Comparison of ENCODE assay signal across 11 cellular contexts in genomic region chr2:217909156-217909820, GRCh38.
DNase-seq lines count a peak whose midpoint lies in the region; ATAC-seq and TF ChIP-seq lines count a peak whose summit lies in the region.
"Had no signal": no experiment of that assay in that cellular context is flagged by ENCODE, and none has a peak within 500 bp of the region (broad histone marks: within the 10 kb centered on the region; RNA-seq: fewer than 3 reads in every experiment).

No MANE protein-coding gene starts in this region.

- peak overlapping the region; percentile 68 to 99 for H3K27ac ChIP-seq in liver (ENCODE audit: low read depth in 1 of 2, low read length in 2 of 2)
- peak overlapping the region; percentile 88 for H3K27ac ChIP-seq in suprapubic skin

- TF ChIP-seq POLR2A in suprapubic skin (IDR thresholded peaks at IDR 0.05), result no peak

- no peaks in the 10 kb centered on the region for H3K9me3 ChIP-seq in liver (ENCODE audit: control insufficient read depth in 4 of 4, low read length in 3 of 4)
- no peaks in the 10 kb centered on the region for H3K9me3 ChIP-seq in suprapubic skin
- no peaks in the 10 kb centered on the region for H3K9me3 ChIP-seq in Caco-2

- TF ChIP-seq EP300 in suprapubic skin (IDR thresholded peaks at IDR 0.05), result no peak

- no peak overlapping the region for H3K4me3 Mint-ChIP-seq in HFFc6
- no peak overlapping the region for H3K4me3 Mint-ChIP-seq in chondrocyte (ENCODE audit: unreplicated experiment)
- no peak overlapping the region for H3K4me3 Mint-ChIP-seq in Caco-2 (ENCODE audit: unreplicated experiment)
- no peak overlapping the region for H3K4me3 Mint-ChIP-seq in activated naive CD4-positive, alpha-beta T cell treated with anti-CD3 and anti-CD28 coated beads for 36 hours
- H3K4me3 Mint-ChIP-seq: T-helper 1 cell treated with Interleukin-12 subunit alpha and Interleukin-12 subunit beta and Interleukin-4 antibody, amounts not matched to agents 30 μg/mL and 1 μg/mL, for 36 hours had no signal

- DNase-seq in HFFc6, result no peak
- peak; percentile 47 for DNase-seq in chondrocyte (ENCODE audit: low spot score)
- DNase-seq in suprapubic skin (ENCODE audit: low spot score in 2 of 2), result no peak
- no peak for DNase-seq in Caco-2
- no peak for DNase-seq in activated naive CD4-positive, alpha-beta T cell treated with anti-CD3 and anti-CD28 coated beads for 36 hours
- no peak for DNase-seq in NCI-H526 treated with DMSO at 0.1 percent for 48 hours (lab: John Stamatoyannopoulos, UW)
- DNase-seq: mesenchymal stem cell, NCI-H1436 treated with DMSO at 0.1 percent for 48 hours had no signal

- H3K36me3 ChIP-seq in liver (ENCODE audit: control insufficient read depth in 4 of 4, insufficient read depth in 3 of 4, low read depth in 1 of 4, low read length in 3 of 4), result no peaks in the 10 kb centered on the region
- no peaks in the 10 kb centered on the region for H3K36me3 ChIP-seq in suprapubic skin
- H3K36me3 ChIP-seq in Caco-2 (ENCODE audit: control insufficient read depth, insufficient read depth, low read length), result no peaks in the 10 kb centered on the region

- H3K27me3 ChIP-seq in liver (ENCODE audit: control insufficient read depth in 4 of 4, insufficient read depth in 4 of 4, low read length in 3 of 4) (no peaks in the 10 kb centered on the region), suprapubic skin (no peaks in the 10 kb centered on the region), Caco-2 (replicated peaks; ENCODE audit: control insufficient read depth, insufficient read depth, low read length) (no peaks in the 10 kb centered on the region)

- H3K36me3 Mint-ChIP-seq in HFFc6 (ENCODE audit: low read depth) (peaks cover 16% of the 10 kb centered on the region; the same call in 1 of the 2 replicates), chondrocyte (ENCODE audit: low read depth) (peaks cover 11% of the 10 kb centered on the region), Caco-2 (ENCODE audit: insufficient read depth, unreplicated experiment) (no peaks in the 10 kb centered on the region)
- H3K36me3 Mint-ChIP-seq in activated naive CD4-positive, alpha-beta T cell treated with anti-CD3 and anti-CD28 coated beads for 36 hours (ENCODE audit: low read depth), result no peaks in the 10 kb centered on the region

- TF ChIP-seq CTCF in HFFc6 (IDR thresholded peaks at IDR 0.05) (no peak), chondrocyte (IDR thresholded peaks at IDR 0.05) (peak; percentile 14), liver (IDR thresholded peaks at IDR 0.05; ENCODE audit: low read depth, low read length, missing input control) (no peak), suprapubic skin (IDR thresholded peaks at IDR 0.05) (no peak), Caco-2 (IDR thresholded peaks at IDR 0.05; ENCODE audit: insufficient read depth in 1 of 2, low read depth in 1 of 2, low read length in 1 of 2, severe bottlenecking in 1 of 2, unreplicated experiment in 1 of 2) (peak in 1 of 2 experiments; percentile 2)

- H3K9ac ChIP-seq in liver (ENCODE audit: low read depth in 1 of 2, low read length in 2 of 2), result peak overlapping the region in 1 of 2 donors; percentile 42

- intact Hi-C loops in Caco-2 (cut with micrococcal nuclease; ENCODE audit: unreplicated experiment), result no loop called here
- intact Hi-C loops in activated naive CD4-positive, alpha-beta T cell treated with anti-CD3 and anti-CD28 coated beads for 36 hours (cut with micrococcal nuclease), result no loop called here

- ATAC-seq in HG02763 (IDR thresholded peaks at IDR 0.05; ENCODE audit: unreplicated experiment), result no peak

- no TSS peak for BruUV-seq in Caco-2 (replicated peaks; lab: Mats Ljungman, UMichigan)

- H3K4me1 Mint-ChIP-seq in HFFc6 (ENCODE audit: low read depth), result peaks cover 57% of the 10 kb centered on the region
- H3K4me1 Mint-ChIP-seq in chondrocyte (ENCODE audit: low read depth), result peaks cover 91% of the 10 kb centered on the region
- H3K4me1 Mint-ChIP-seq in Caco-2 (ENCODE audit: low read depth, unreplicated experiment), result peaks cover 5% of the 10 kb centered on the region
- no peaks in the 10 kb centered on the region for H3K4me1 Mint-ChIP-seq in activated naive CD4-positive, alpha-beta T cell treated with anti-CD3 and anti-CD28 coated beads for 36 hours (ENCODE audit: low read depth)

- H3K9me3 Mint-ChIP-seq in HFFc6 (no peaks in the 10 kb centered on the region), chondrocyte (ENCODE audit: low read depth) (no peaks in the 10 kb centered on the region), Caco-2 (ENCODE audit: unreplicated experiment) (no peaks in the 10 kb centered on the region)
- no peaks in the 10 kb centered on the region for H3K9me3 Mint-ChIP-seq in activated naive CD4-positive, alpha-beta T cell treated with anti-CD3 and anti-CD28 coated beads for 36 hours
- H3K9me3 Mint-ChIP-seq: T-helper 1 cell treated with Interleukin-12 subunit alpha and Interleukin-12 subunit beta and Interleukin-4 antibody, amounts not matched to agents 30 μg/mL and 1 μg/mL, for 36 hours had no signal

- TF ChIP-seq RAD21 in liver (IDR thresholded peaks at IDR 0.05), result no peak

- H3K4me1 ChIP-seq in liver (ENCODE audit: control insufficient read depth in 4 of 4, insufficient read depth in 4 of 4, low read length in 3 of 4), result peaks cover 39 to 91% (median 82%) of the 10 kb centered on the region in 4 donors
- H3K4me1 ChIP-seq in suprapubic skin, result peaks cover 91% of the 10 kb centered on the region
- H3K4me1 ChIP-seq in Caco-2, result peaks cover under 1% of the 10 kb centered on the region; the same call in 1 of the 2 replicates

- no peak overlapping the region for H3K4me3 ChIP-seq in liver (ENCODE audit: low read depth in 1 of 3, low read length in 3 of 3)
- H3K4me3 ChIP-seq in suprapubic skin, result no peak overlapping the region
- H3K4me3 ChIP-seq in Caco-2 (ENCODE audit: low read depth, low read length), result no peak overlapping the region

- POLR2A ChIA-PET in Caco-2 (lab: Charles Lee), result no interaction called here

- H3K27ac Mint-ChIP-seq in HFFc6 (peak overlapping the region; percentile 38; the same call in 1 of the 2 replicates), chondrocyte (ENCODE audit: unreplicated experiment) (peak overlapping the region; percentile 83), Caco-2 (ENCODE audit: unreplicated experiment) (no peak overlapping the region)
- H3K27ac Mint-ChIP-seq in activated naive CD4-positive, alpha-beta T cell treated with anti-CD3 and anti-CD28 coated beads for 36 hours, result no peak overlapping the region
- H3K27ac Mint-ChIP-seq: T-helper 1 cell treated with Interleukin-12 subunit alpha and Interleukin-12 subunit beta and Interleukin-4 antibody, amounts not matched to agents 30 μg/mL and 1 μg/mL, for 36 hours had no signal

- H3K27me3 Mint-ChIP-seq in HFFc6 (ENCODE audit: insufficient read depth) (peaks cover 15% of the 10 kb centered on the region), chondrocyte (ENCODE audit: low read depth) (no peaks in the 10 kb centered on the region), Caco-2 (ENCODE audit: insufficient read depth, unreplicated experiment) (no peaks in the 10 kb centered on the region)
- H3K27me3 Mint-ChIP-seq in activated naive CD4-positive, alpha-beta T cell treated with anti-CD3 and anti-CD28 coated beads for 36 hours (ENCODE audit: low read depth), result peaks cover 12% of the 10 kb centered on the region

- CTCF ChIA-PET in Caco-2 (lab: Charles Lee), result interaction anchor here (0.6 to 0.9 kb wide), 2 partner anchors 8 to 19 kb away, joined by 4 to 5 read pairs; no protein-coding TSS in a partner anchor
- CTCF ChIA-PET in activated naive CD4-positive, alpha-beta T cell treated with anti-CD3 and anti-CD28 coated beads for 36 hours (lab: Charles Lee), result no interaction called here

- 72% methylated on average over 10 of the region's 10 CpGs for WGBS in liver
- WGBS in suprapubic skin, result 75% methylated on average over 7 of the region's 10 CpGs

TF ChIP-seq in liver, 16 proteins besides CTCF, POLR2A, EP300 and RAD21:
- TF ChIP-seq YY1 (IDR thresholded peaks at IDR 0.05), result no peak
- TF ChIP-seq NR2F2 (IDR thresholded peaks at IDR 0.05), result no peak
- no peak for TF ChIP-seq REST (IDR thresholded peaks at IDR 0.05)
- no peak for TF ChIP-seq FOXA1 (IDR thresholded peaks at IDR 0.05)
- TF ChIP-seq JUND (IDR thresholded peaks at IDR 0.05), result no peak
- no peak for TF ChIP-seq GABPA (IDR thresholded peaks at IDR 0.05 in 1 of 2, conservative IDR thresholded peaks at IDR 0.05 in 1 of 2)
- TF ChIP-seq HNF4G (IDR thresholded peaks at IDR 0.05), result no peak
- TF ChIP-seq MAX (IDR thresholded peaks at IDR 0.05), result no peak
- no peak for TF ChIP-seq EGR1 (IDR thresholded peaks at IDR 0.05; ENCODE audit: low read depth in 2 of 2)
- TF ChIP-seq TAF1 (conservative IDR thresholded peaks at IDR 0.05), result no peak
- TF ChIP-seq SP1 (IDR thresholded peaks at IDR 0.05), result no peak
- no peak for TF ChIP-seq FOXA2 (IDR thresholded peaks at IDR 0.05)
- no peak for TF ChIP-seq RXRA (IDR thresholded peaks at IDR 0.05)

Comparison
In these comparisons a context has a peak if more than half of its experiments do, and no peak if none do; other contexts are left out.
1. H3K27ac Mint-ChIP-seq: peak in HFFc6 (single experiment) and chondrocyte (single experiment); none in Caco-2 (single experiment) and activated naive CD4-positive, alpha-beta T cell treated with anti-CD3 and anti-CD28 coated beads for 36 hours (single experiment).